12 cellular contexts compared by ENCODE assay signal in the genomic region with DNA sequence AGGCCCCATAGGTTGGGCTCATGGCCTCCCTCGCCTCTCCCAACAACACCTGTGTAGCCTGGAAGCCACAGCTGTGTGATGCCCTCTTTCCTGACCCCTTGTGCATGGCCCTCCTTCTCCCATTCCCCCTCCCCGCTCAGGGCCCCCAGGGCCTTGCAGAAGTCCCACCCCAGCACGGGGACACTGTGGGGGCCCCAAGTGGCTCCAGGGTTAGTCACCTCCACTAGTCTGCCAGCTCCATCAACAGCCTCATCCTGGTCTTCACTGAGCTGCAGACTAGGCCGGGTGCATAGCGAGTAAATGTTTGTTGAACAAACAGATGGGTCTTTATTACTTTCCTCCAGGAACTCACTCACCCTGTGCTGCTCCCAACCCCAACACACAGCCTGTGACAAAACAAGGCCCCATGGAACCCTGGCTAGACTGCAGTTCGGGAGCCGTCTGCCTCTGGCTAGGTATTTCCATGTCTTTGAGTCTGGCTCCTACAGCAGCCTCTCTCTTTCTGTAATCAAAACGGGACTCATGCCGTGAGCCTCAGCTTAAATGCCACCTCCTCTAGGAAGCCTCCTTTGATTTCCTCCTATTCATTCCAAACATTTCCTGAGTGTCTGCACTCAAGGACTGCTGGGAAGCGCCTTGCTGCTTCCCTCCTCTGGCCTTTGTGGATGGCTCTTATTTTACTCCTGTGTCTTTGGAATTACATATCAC.
DNase-seq lines count a peak whose midpoint lies in the region; ATAC-seq and TF ChIP-seq lines count a peak whose summit lies in the region.
"Had no signal": no experiment of that assay in that cellular context is flagged by ENCODE, and none has a peak within 500 bp of the region (broad histone marks: within the 10 kb centered on the region; RNA-seq: fewer than 3 reads in every experiment).

No MANE protein-coding gene starts in this region.

- no peaks in the 10 kb centered on the region for H3K27me3 Mint-ChIP-seq in H9 (ENCODE audit: low read depth)

- H3K4me3 ChIP-seq in BLaER1 (peak overlapping the region; percentile 13; the same call in 1 of the 2 replicates), PC-3 (ENCODE audit: low read length) (no peak overlapping the region), mucosa of descending colon (no peak overlapping the region)

- H3K4ac ChIP-seq in H9 (ENCODE audit: low read depth, low read length), result no peak overlapping the region

- TF ChIP-seq CTCF in H9 (conservative IDR thresholded peaks at IDR 0.05) (no peak), PC-3 (conservative IDR thresholded peaks at IDR 0.05; ENCODE audit: low read depth, low read length) (no peak), mucosa of descending colon (IDR thresholded peaks at IDR 0.05) (no peak)

- H4K8ac ChIP-seq in H9 (replicated peaks; ENCODE audit: insufficient read length, low read depth, low read length), result no peak overlapping the region

- no peak overlapping the region for H3K56ac ChIP-seq in H9 (ENCODE audit: insufficient read length, low read depth, low read length)

- CTCF ChIA-PET in PC-3 (lab: Charles Lee), result no interaction called here

- no peak overlapping the region for H2BK120ac ChIP-seq in H9 (ENCODE audit: low read depth, low read length, poor library complexity, severe bottlenecking)

- no peaks in the 10 kb centered on the region for H3K23me2 ChIP-seq in H9 (ENCODE audit: insufficient read length, low read depth, low read length, poor library complexity, severe bottlenecking)

- H2BK5ac ChIP-seq in H9 (ENCODE audit: insufficient read length, low read length), result no peak overlapping the region

- H3K4me1 Mint-ChIP-seq in H9, result peaks cover 47 to 51% of the 10 kb centered on the region in 2 experiments

- no peak overlapping the region for H3K18ac ChIP-seq in H9 (ENCODE audit: insufficient read length, low read depth, low read length)

- no peak overlapping the region for H3T11ph ChIP-seq in H9 (ENCODE audit: low read length)

- H2BK12ac ChIP-seq in H9 (ENCODE audit: insufficient read length, low read depth, low read length), result no peak overlapping the region

- H4K20me1 ChIP-seq in BLaER1 (no peaks in the 10 kb centered on the region), H9 (ENCODE audit: control insufficient read depth, insufficient read depth, insufficient read length) (no peaks in the 10 kb centered on the region), PC-3 (ENCODE audit: low read length) (no peaks in the 10 kb centered on the region)

- H2AFZ ChIP-seq in H9 (ENCODE audit: low read length) (no peak overlapping the region), PC-3 (ENCODE audit: low read length) (no peak overlapping the region)

- no peaks in the 10 kb centered on the region for H3K36me3 Mint-ChIP-seq in H9 (ENCODE audit: insufficient read depth in 1 of 3, low read depth in 3 of 3)
- H3K36me3 Mint-ChIP-seq: mesothelial cell of epicardium had no signal

- H2BK15ac ChIP-seq in H9 (ENCODE audit: low read depth, low read length), result no peak overlapping the region

- H2BK20ac ChIP-seq in H9 (ENCODE audit: low read depth, low read length, poor library complexity, severe bottlenecking), result no peak overlapping the region

- WGBS in H9 (ENCODE audit: extremely low coverage, insufficient read length, low lambda C conversion rate), result no CpG with 5 or more reads among the region's 10 CpGs

- H3K9me2 ChIP-seq in PC-3 (replicated peaks; ENCODE audit: low read length), result no peaks in the 10 kb centered on the region

- POLR2A ChIA-PET in PC-3 (lab: Charles Lee; ENCODE audit: unreplicated experiment), result no interaction called here

- H3K9ac ChIP-seq in BLaER1 (peak overlapping the region; percentile 75), H9 (ENCODE audit: extremely low read depth, insufficient read length, low read length) (no peak overlapping the region), PC-3 (ENCODE audit: low read length) (no peak overlapping the region)

- no peaks in the 10 kb centered on the region for H3K79me1 ChIP-seq in H9 (ENCODE audit: insufficient read depth, low read depth, low read length, poor library complexity, severe bottlenecking)

- H3K79me2 ChIP-seq in H9 (ENCODE audit: insufficient read depth, low read length) (no peaks in the 10 kb centered on the region), PC-3 (ENCODE audit: low read length) (no peaks in the 10 kb centered on the region)

- H3F3A ChIP-seq in PC-3 (ENCODE audit: low read length, unreplicated experiment), result no peaks in the 10 kb centered on the region

- peak; percentile 95 for ATAC-seq in PC-3
- peak; percentile 84 for ATAC-seq in mucosa of descending colon
- ATAC-seq in HG03196 (IDR thresholded peaks at IDR 0.05; ENCODE audit: unreplicated experiment), result no peak
- no peak for ATAC-seq in GM21360 (IDR thresholded peaks at IDR 0.05; ENCODE audit: unreplicated experiment)
- no peak for ATAC-seq in GM21367 (IDR thresholded peaks at IDR 0.05; ENCODE audit: unreplicated experiment)

- H3K27ac ChIP-seq in BLaER1 (peak overlapping the region; percentile 82), H9 (ENCODE audit: insufficient read length, low read depth, low read length) (no peak overlapping the region), PC-3 (ENCODE audit: low read length) (no peak overlapping the region)

- H4K5ac ChIP-seq in H9 (ENCODE audit: insufficient read length, low read depth, low read length), result no peak overlapping the region

- H3K36me3 ChIP-seq in BLaER1 (no peaks in the 10 kb centered on the region), PC-3 (ENCODE audit: low read depth, low read length) (no peaks in the 10 kb centered on the region), mucosa of descending colon (ENCODE audit: low read depth) (no peaks in the 10 kb centered on the region)

- no peaks in the 10 kb centered on the region for H3K27me3 ChIP-seq in BLaER1
- 0 out of 2 replicates have a peak, but pooled peaks cover 3% of the 10 kb centered on the region for H3K27me3 ChIP-seq in H9 (ENCODE audit: insufficient read depth, low read length)
- H3K27me3 ChIP-seq in PC-3 (ENCODE audit: low read length), result no peaks in the 10 kb centered on the region

- no TSS peak for BruUV-seq in PC-3 (replicated peaks; lab: Mats Ljungman, UMichigan)

- peak overlapping the region; percentile 2 to 77 (median 76); a peak in 4 of 7 replicates for H3K27ac Mint-ChIP-seq in H9

- no peaks in the 10 kb centered on the region; a peak in 2 of 5 replicates for H3K9me3 Mint-ChIP-seq in H9
- H3K9me3 Mint-ChIP-seq: mesothelial cell of epicardium had no signal

- H3K4me3 Mint-ChIP-seq in H9, result no peak overlapping the region; a peak in 1 of 5 replicates
- H3K4me3 Mint-ChIP-seq: mesothelial cell of epicardium had no signal

- intact Hi-C loops in PC-3 (cut with micrococcal nuclease) (no loop called here), mucosa of descending colon (cut with DNase I, micrococcal nuclease) (no loop called here)

- DNase-seq in H9, result peak; percentile 21
- DNase-seq in PC-3, result peak; percentile 36
- DNase-seq in mucosa of descending colon, result peak; percentile 52 to 68 (median 56)
- DNase-seq in RKO (ENCODE audit: low spot score), result no peak
- DNase-seq: activated gamma-delta T cell; effector CD4-positive, alpha-beta T cell; SIG-M5 had no signal

- H3K4me1 ChIP-seq in BLaER1, result peaks cover 83% of the 10 kb centered on the region
- 0 out of 2 replicates have a peak, but pooled peaks cover 2% of the 10 kb centered on the region for H3K4me1 ChIP-seq in H9 (ENCODE audit: insufficient read depth, low read length)
- H3K4me1 ChIP-seq in PC-3 (ENCODE audit: insufficient read depth, low read length), result peaks cover 7% of the 10 kb centered on the region; the same call in 1 of the 2 replicates
- H3K4me1 ChIP-seq in mucosa of descending colon (ENCODE audit: low read depth), result peaks cover 10% of the 10 kb centered on the region

- no peaks in the 10 kb centered on the region for H3K9me3 ChIP-seq in BLaER1
- no peaks in the 10 kb centered on the region for H3K9me3 ChIP-seq in H9 (ENCODE audit: control insufficient read depth, low read depth, low read length)
- H3K9me3 ChIP-seq in PC-3 (ENCODE audit: low read length), result no peaks in the 10 kb centered on the region
- no peaks in the 10 kb centered on the region for H3K9me3 ChIP-seq in mucosa of descending colon

- H3K14ac ChIP-seq in H9 (ENCODE audit: insufficient read depth, low read length), result no peak overlapping the region

- no peak overlapping the region for H2AK5ac ChIP-seq in H9 (ENCODE audit: insufficient read length, low read length)

- no peak overlapping the region for H4K91ac ChIP-seq in H9 (ENCODE audit: insufficient read length, low read depth, low read length)

- no peak overlapping the region for H3K23ac ChIP-seq in H9 (ENCODE audit: insufficient read length, low read depth, low read length)

- peak overlapping the region; percentile 97 for H3K4me2 ChIP-seq in BLaER1
- H3K4me2 ChIP-seq in H9 (ENCODE audit: insufficient read depth, insufficient read length, low read length), result no peak overlapping the region
- H3K4me2 ChIP-seq in PC-3 (ENCODE audit: low read length), result no peak overlapping the region

Comparison
In these comparisons a context has a peak if more than half of its experiments do, and no peak if none do; other contexts are left out.
1. ATAC-seq: peak in PC-3 (single experiment) and mucosa of descending colon (single experiment); none in HG03196 (single experiment), GM21360 (single experiment) and GM21367 (single experiment).